ENCODE assay signal across 8 cellular contexts in genomic region chrX:130120321-130120731, GRCh38. TPM values are rescaled to one million over a fixed set of nuclear protein-coding genes. Genes with fewer than 3 reads are reported as not detected.
DNase-seq lines count a peak whose midpoint lies in the region; ATAC-seq and TF ChIP-seq lines count a peak whose summit lies in the region.

No MANE protein-coding gene starts in this region.

- no peak for DNase-seq in SK-N-SH
- DNase-seq in RPMI8226: peak; percentile 21
- no peak for DNase-seq in sciatic nerve (ENCODE audit: low spot score)
- no peak for DNase-seq in NCI-H1105 (lab: John Stamatoyannopoulos, UW)

- peaks cover 3% of the 10 kb centered on the region for H3F3A ChIP-seq in SK-N-SH (replicated peaks; ENCODE audit: insufficient read depth)

- H3K27me3 ChIP-seq in SK-N-SH (ENCODE audit: insufficient read depth): no peaks in the 10 kb centered on the region; the same call in 1 of the 2 replicates
- H3K27me3 ChIP-seq in gastroesophageal sphincter: no peaks in the 10 kb centered on the region

- TF ChIP-seq CTCF in SK-N-SH (IDR thresholded peaks at IDR 0.05): no peak
- TF ChIP-seq CTCF in gastroesophageal sphincter (IDR thresholded peaks at IDR 0.05): no peak

- CTCF ChIA-PET in SK-N-SH (lab: Yijun Ruan, JAX): interaction anchor here (0.5 to 3.0 kb wide), 8 partner anchors 8 to 195 kb away, joined by 3 to 26 read pairs (median 4); partner anchors contain the start of gene ELF4

- intact Hi-C loops in sciatic nerve (cut with DNase I): no loop called here

- no peak for TF ChIP-seq EP300 in SK-N-SH (IDR thresholded peaks at IDR 0.05; ENCODE audit: borderline replicate concordance in 1 of 2, low read depth in 1 of 2, low read length in 1 of 2)
- no peak for TF ChIP-seq EP300 in gastroesophageal sphincter (IDR thresholded peaks at IDR 0.05)

- 77% methylated on average over 9 of the region's 28 CpGs for WGBS in SK-N-SH (ENCODE audit: low lambda C conversion rate)
- 35% methylated on average over 5 of the region's 28 CpGs; no CpG with 5 or more reads in 1 of the 2 donors for WGBS in gastroesophageal sphincter (ENCODE audit: low coverage in 1 of 2), 2 donors

- ATAC-seq in SK-N-SH treated with all-trans-retinoic acid at 6 μM for 48 hours: no peak
- ATAC-seq in HG02642 (IDR thresholded peaks at IDR 0.05; ENCODE audit: poor library complexity, unreplicated experiment): peak; percentile 37
- ATAC-seq in gastroesophageal sphincter: peak; percentile 18
- peak; percentile 2 for ATAC-seq in sciatic nerve
- ATAC-seq in GM18519 (IDR thresholded peaks at IDR 0.05; ENCODE audit: low FRiP score, unreplicated experiment): no peak

- no peak overlapping the region; the same call in 1 of the 2 replicates for H3K9ac ChIP-seq in SK-N-SH

- H3K9me2 ChIP-seq in SK-N-SH: no peaks in the 10 kb centered on the region

- TF ChIP-seq RAD21 in SK-N-SH (IDR thresholded peaks at IDR 0.05; ENCODE audit: low read length): no peak

- H3K4me1 ChIP-seq in SK-N-SH (ENCODE audit: control insufficient read depth in 1 of 2, insufficient read depth in 2 of 2, low read depth in 1 of 2, low read length in 1 of 2) (peaks cover 9 to 21% of the 10 kb centered on the region in 2 experiments; a peak in 3 of 4 replicates), gastroesophageal sphincter (peaks cover 0 to 22% (median 0%) of the 10 kb centered on the region in 3 donors)

- no peak for TF ChIP-seq POLR2A in gastroesophageal sphincter (IDR thresholded peaks at IDR 0.05)

- no peaks in the 10 kb centered on the region for H3K9me3 ChIP-seq in SK-N-SH
- H3K9me3 ChIP-seq in gastroesophageal sphincter: no peaks in the 10 kb centered on the region

- H3K36me3 ChIP-seq in SK-N-SH (replicated peaks in 1 of 2; ENCODE audit: control insufficient read depth in 1 of 2, insufficient read depth in 2 of 2, low read length in 1 of 2): peaks cover 2 to 5% of the 10 kb centered on the region in 2 experiments
- no peaks in the 10 kb centered on the region for H3K36me3 ChIP-seq in gastroesophageal sphincter

- 0 out of 4 replicates have a peak overlapping the region, but pooled peaks of 1 of the 2 experiments have one; percentile 39 for H3K27ac ChIP-seq in SK-N-SH (ENCODE audit: low read depth in 2 of 2, low read length in 1 of 2)
- H3K27ac ChIP-seq in gastroesophageal sphincter: peak overlapping the region; percentile 26 to 79 (median 76)

- 0 out of 2 replicates have a peak overlapping the region, but pooled peaks have one; percentile 81 for H2AFZ ChIP-seq in SK-N-SH (ENCODE audit: low read depth)

- H4K20me1 ChIP-seq in SK-N-SH (ENCODE audit: insufficient read depth): no peaks in the 10 kb centered on the region

- no peaks in the 10 kb centered on the region for H3K79me2 ChIP-seq in SK-N-SH (ENCODE audit: insufficient read depth)

- H3K4me3 ChIP-seq in SK-N-SH (ENCODE audit: low read depth in 2 of 2, low read length in 1 of 2) (peak overlapping the region; percentile 31 to 57; a peak in 3 of 4 replicates), gastroesophageal sphincter (peak overlapping the region; percentile 39 to 45)

- POLR2A ChIA-PET in SK-N-SH (lab: Yijun Ruan, JAX): no interaction called here

- peak overlapping the region; percentile 80 for H3K4me2 ChIP-seq in SK-N-SH

TF ChIP-seq in SK-N-SH, 30 proteins besides CTCF, POLR2A, EP300 and RAD21:
- no peak for TF ChIP-seq NRF1 (IDR thresholded peaks at IDR 0.05; ENCODE audit: low read depth, low read length)

TF ChIP-seq in SK-N-SH treated with all-trans-retinoic acid at 6 μM for 48 hours, 23 proteins besides CTCF, POLR2A, EP300 and RAD21 (continues in another document):
- TF ChIP-seq ZNF70 (CRISPR knock-in tag; IDR thresholded peaks at IDR 0.05) (no peak), TOX (CRISPR knock-in tag; IDR thresholded peaks at IDR 0.05; ENCODE audit: borderline replicate concordance) (no peak), GLIS3 (CRISPR knock-in tag; IDR thresholded peaks at IDR 0.05) (no peak), BACH2 (CRISPR knock-in tag; IDR thresholded peaks at IDR 0.05; ENCODE audit: borderline replicate concordance) (no peak), CSDC2 (CRISPR knock-in tag; IDR thresholded peaks at IDR 0.05) (no peak), TCF4 (CRISPR knock-in tag; IDR thresholded peaks at IDR 0.05; ENCODE audit: borderline replicate concordance) (no peak), ZNF565 (CRISPR knock-in tag; conservative IDR thresholded peaks at IDR 0.05; ENCODE audit: low read depth) (no peak), ZNF8 (CRISPR knock-in tag; IDR thresholded peaks at IDR 0.05) (no peak), OSR1 (CRISPR knock-in tag; IDR thresholded peaks at IDR 0.05) (no peak), SNAI2 (CRISPR knock-in tag; IDR thresholded peaks at IDR 0.05) (no peak), ESRRG (CRISPR knock-in tag; IDR thresholded peaks at IDR 0.05) (no peak), ZFP3 (CRISPR knock-in tag; IDR thresholded peaks at IDR 0.05) (no peak), ARNTL (CRISPR knock-in tag; IDR thresholded peaks at IDR 0.05; ENCODE audit: borderline replicate concordance, low read depth) (no peak), ZFP30 (CRISPR knock-in tag; IDR thresholded peaks at IDR 0.05) (no peak), CSRNP3 (CRISPR knock-in tag; IDR thresholded peaks at IDR 0.05) (no peak), RARB (CRISPR knock-in tag; IDR thresholded peaks at IDR 0.05) (no peak)
- TF ChIP-seq, protein P1, sequence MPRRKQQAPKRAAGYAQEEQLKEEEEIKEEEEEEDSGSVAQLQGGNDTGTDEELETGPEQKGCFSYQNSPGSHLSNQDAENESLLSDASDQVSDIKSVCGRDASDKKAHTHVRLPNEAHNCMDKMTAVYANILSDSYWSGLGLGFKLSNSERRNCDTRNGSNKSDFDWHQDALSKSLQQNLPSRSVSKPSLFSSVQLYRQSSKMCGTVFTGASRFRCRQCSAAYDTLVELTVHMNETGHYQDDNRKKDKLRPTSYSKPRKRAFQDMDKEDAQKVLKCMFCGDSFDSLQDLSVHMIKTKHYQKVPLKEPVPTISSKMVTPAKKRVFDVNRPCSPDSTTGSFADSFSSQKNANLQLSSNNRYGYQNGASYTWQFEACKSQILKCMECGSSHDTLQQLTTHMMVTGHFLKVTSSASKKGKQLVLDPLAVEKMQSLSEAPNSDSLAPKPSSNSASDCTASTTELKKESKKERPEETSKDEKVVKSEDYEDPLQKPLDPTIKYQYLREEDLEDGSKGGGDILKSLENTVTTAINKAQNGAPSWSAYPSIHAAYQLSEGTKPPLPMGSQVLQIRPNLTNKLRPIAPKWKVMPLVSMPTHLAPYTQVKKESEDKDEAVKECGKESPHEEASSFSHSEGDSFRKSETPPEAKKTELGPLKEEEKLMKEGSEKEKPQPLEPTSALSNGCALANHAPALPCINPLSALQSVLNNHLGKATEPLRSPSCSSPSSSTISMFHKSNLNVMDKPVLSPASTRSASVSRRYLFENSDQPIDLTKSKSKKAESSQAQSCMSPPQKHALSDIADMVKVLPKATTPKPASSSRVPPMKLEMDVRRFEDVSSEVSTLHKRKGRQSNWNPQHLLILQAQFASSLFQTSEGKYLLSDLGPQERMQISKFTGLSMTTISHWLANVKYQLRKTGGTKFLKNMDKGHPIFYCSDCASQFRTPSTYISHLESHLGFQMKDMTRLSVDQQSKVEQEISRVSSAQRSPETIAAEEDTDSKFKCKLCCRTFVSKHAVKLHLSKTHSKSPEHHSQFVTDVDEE (CRISPR knock-in tag; IDR thresholded peaks at IDR 0.05): no peak
- TF ChIP-seq, protein P2, sequence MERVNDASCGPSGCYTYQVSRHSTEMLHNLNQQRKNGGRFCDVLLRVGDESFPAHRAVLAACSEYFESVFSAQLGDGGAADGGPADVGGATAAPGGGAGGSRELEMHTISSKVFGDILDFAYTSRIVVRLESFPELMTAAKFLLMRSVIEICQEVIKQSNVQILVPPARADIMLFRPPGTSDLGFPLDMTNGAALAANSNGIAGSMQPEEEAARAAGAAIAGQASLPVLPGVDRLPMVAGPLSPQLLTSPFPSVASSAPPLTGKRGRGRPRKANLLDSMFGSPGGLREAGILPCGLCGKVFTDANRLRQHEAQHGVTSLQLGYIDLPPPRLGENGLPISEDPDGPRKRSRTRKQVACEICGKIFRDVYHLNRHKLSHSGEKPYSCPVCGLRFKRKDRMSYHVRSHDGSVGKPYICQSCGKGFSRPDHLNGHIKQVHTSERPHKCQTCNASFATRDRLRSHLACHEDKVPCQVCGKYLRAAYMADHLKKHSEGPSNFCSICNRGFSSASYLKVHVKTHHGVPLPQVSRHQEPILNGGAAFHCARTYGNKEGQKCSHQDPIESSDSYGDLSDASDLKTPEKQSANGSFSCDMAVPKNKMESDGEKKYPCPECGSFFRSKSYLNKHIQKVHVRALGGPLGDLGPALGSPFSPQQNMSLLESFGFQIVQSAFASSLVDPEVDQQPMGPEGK (CRISPR knock-in tag; IDR thresholded peaks at IDR 0.05; ENCODE audit: borderline replicate concordance): no peak

RNA-seq across cellular contexts. Expression of gene ELF4, which starts 10.0 kb away (rescaled TPM):
- 7.7 and 9.6 TPM in 2 replicates for polyA plus RNA-seq in SK-N-SH (2012; rRNA removed)
- polyA plus RNA-seq in SK-N-SH (2012; cell fraction: cytosol; rRNA removed): 7.3 and 8.9 TPM in 2 replicates
- 8.2 and 9.4 TPM in 2 replicates for polyA plus RNA-seq in SK-N-SH (2012; cell fraction: nucleus; rRNA removed)
- 1 to 10 TPM; 4.5 to 9.5 (median 7.5) TPM for total RNA-seq in gastroesophageal sphincter
- 15.3 TPM for total RNA-seq in sciatic nerve

RNA-seq across cellular contexts. Expression of gene AIFM1, which starts 45.3 kb away (rescaled TPM):
- 49.8 and 61.4 TPM in 2 replicates for polyA plus RNA-seq in SK-N-SH (2012; rRNA removed)
- polyA plus RNA-seq in SK-N-SH (2012; cell fraction: cytosol; rRNA removed): 53.5 and 61.9 TPM in 2 replicates
- 31.3 and 34.0 TPM in 2 replicates for polyA plus RNA-seq in SK-N-SH (2012; cell fraction: nucleus; rRNA removed)
- 10 to 100 TPM; 14.0 to 25.5 (median 16.9) TPM for total RNA-seq in gastroesophageal sphincter
- 15.7 TPM for total RNA-seq in sciatic nerve

RNA-seq across cellular contexts. Expression of gene RAB33A, which starts 51.4 kb away (rescaled TPM):
- polyA plus RNA-seq in SK-N-SH (2012; rRNA removed): 1.2 and 2.0 TPM in 2 replicates
- 1.3 and 2.5 TPM in 2 replicates for polyA plus RNA-seq in SK-N-SH (2012; cell fraction: cytosol; rRNA removed)
- polyA plus RNA-seq in SK-N-SH (2012; cell fraction: nucleus; rRNA removed): 0.21 and 0.39 TPM in 2 replicates
- total RNA-seq in gastroesophageal sphincter: 1 to 10 TPM in 1 of 4 donors, under 1 TPM in 1, not detected in 2; 0.93 to 1.2 TPM
- total RNA-seq in sciatic nerve: not detected

Comparison
In these comparisons a context has a peak if more than half of its experiments do, and no peak if none do; other contexts are left out.
1. ATAC-seq: peak in HG02642 (single experiment), gastroesophageal sphincter (single experiment) and sciatic nerve (single experiment); none in SK-N-SH treated with all-trans-retinoic acid at 6 μM for 48 hours (single experiment) and GM18519 (single experiment).